Comparison of ENCODE assay signal across 9 cellular contexts in the genomic region with DNA sequence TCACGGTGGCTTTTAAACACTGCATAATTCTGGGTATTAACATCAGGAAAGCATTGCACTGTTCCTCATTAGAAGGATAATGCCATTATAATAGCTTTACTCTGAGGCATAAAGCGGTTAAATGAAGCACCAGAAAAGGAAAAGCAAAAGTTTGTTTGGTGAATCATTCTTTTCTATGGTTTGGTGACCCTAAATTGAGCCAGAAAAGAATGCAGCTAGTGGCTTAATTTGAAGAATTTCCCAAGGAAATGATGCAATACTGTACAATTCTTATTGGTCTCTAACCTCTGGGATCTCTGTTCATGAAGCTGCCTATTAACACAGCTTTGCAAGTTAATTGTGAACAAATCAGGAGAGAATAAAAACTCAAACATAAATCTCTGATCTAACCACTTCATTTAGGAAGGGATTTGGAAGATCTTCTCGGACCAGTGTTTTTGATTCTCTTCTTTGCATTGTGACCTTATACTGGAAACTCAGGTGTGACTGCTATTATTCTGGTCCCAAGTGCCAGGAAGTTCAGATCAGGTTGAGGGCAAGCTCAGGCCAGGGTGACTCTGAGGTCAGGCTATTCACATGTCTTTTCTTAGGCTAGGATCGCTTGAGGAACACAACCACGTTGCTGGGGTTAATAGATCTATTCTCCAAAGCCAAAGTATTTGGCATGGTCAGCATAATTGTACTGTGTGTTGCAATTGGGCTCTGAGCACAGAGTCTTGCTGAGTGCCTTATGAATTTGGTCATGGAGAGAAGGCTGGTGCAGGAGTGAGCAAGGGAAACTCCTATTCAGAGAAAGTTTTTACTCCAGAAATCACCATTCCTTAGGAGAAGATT. TPM values are rescaled to one million over a fixed set of nuclear protein-coding genes. Genes with fewer than 3 reads are reported as not detected.
DNase-seq lines count a peak whose midpoint lies in the region; ATAC-seq and TF ChIP-seq lines count a peak whose summit lies in the region.
"Had no signal": no experiment of that assay in that cellular context is flagged by ENCODE, and none has a peak within 500 bp of the region (broad histone marks: within the 10 kb centered on the region; RNA-seq: fewer than 3 reads in every experiment).

No MANE protein-coding gene starts in this region.

- peak overlapping the region; percentile 92 for H3K27ac Mint-ChIP-seq in MCF 10A (ENCODE audit: low read depth, unreplicated experiment)
- H3K27ac Mint-ChIP-seq: naive B cell had no signal

- H3K4me3 Mint-ChIP-seq in MCF 10A (ENCODE audit: unreplicated experiment), result peak overlapping the region; percentile 24
- H3K4me3 Mint-ChIP-seq: naive B cell had no signal

- no peaks in the 10 kb centered on the region for H3K27me3 Mint-ChIP-seq in MCF 10A (ENCODE audit: insufficient read depth, unreplicated experiment)

- no peaks in the 10 kb centered on the region for H3K27me3 ChIP-seq in lower lobe of right lung (ENCODE audit: low read depth)

- H3K9me3 Mint-ChIP-seq in MCF 10A (ENCODE audit: unreplicated experiment), result no peaks in the 10 kb centered on the region

- H3K36me3 ChIP-seq in lower lobe of right lung, result no peaks in the 10 kb centered on the region

- POLR2A ChIA-PET in MCF 10A (lab: Yijun Ruan, JAX), result interaction anchor here (0.8 to 6.6 kb wide), 18 partner anchors 9 to 157 kb away, joined by 3 to 59 read pairs (median 5); a partner anchor contains a TSS

- H3K4me1 ChIP-seq in lower lobe of right lung, result peaks cover 12% of the 10 kb centered on the region

- H3K4me3 ChIP-seq in lower lobe of right lung, result no peak overlapping the region

- no TSS peak for BruUV-seq in MCF 10A (replicated peaks; lab: Mats Ljungman, UMichigan)

- H3K36me3 Mint-ChIP-seq in MCF 10A (ENCODE audit: insufficient read depth, unreplicated experiment), result no peaks in the 10 kb centered on the region
- H3K36me3 Mint-ChIP-seq: naive B cell had no signal

- intact Hi-C loops in MCF 10A (cut with micrococcal nuclease), result no loop called here
- intact Hi-C loops in lower lobe of right lung (cut with DNase I), result no loop called here

- H3K9me3 ChIP-seq in lower lobe of right lung, result no peaks in the 10 kb centered on the region

- TF ChIP-seq CTCF in AG09319 (IDR thresholded peaks at IDR 0.05; ENCODE audit: low read depth, low read length) (no peak), MCF 10A (IDR thresholded peaks at IDR 0.05; ENCODE audit: unreplicated experiment) (no peak), lower lobe of right lung (IDR thresholded peaks at IDR 0.05) (no peak)

- CTCF ChIA-PET in MCF 10A (lab: Yijun Ruan, JAX), result interaction anchor here (0.6 to 1.1 kb wide), 4 partner anchors 9 to 308 kb away, joined by 3 to 4 read pairs (median 4); no protein-coding TSS in a partner anchor

- DNase-seq in AG09319 (ENCODE audit: extremely low read depth, low read depth) (peak; percentile 79), LHCN-M2 (ENCODE audit: low read depth) (peak; percentile 94), MCF 10A (ENCODE audit: unreplicated experiment) (peak; percentile 85), lower lobe of right lung (no peak), middle frontal gyrus (ENCODE audit: extremely low spot score, low spot score) (no peak), COR-L47 (lab: John Stamatoyannopoulos, UW) (no peak)
- DNase-seq: naive B cell had no signal

- H3K27ac ChIP-seq in lower lobe of right lung, result no peak overlapping the region

- H3K4me1 Mint-ChIP-seq in MCF 10A (ENCODE audit: insufficient read depth, unreplicated experiment), result peaks cover 30% of the 10 kb centered on the region
- H3K4me1 Mint-ChIP-seq: naive B cell had no signal

- ATAC-seq in lower lobe of right lung (peak; percentile 67 to 76), GM21381 (IDR thresholded peaks at IDR 0.05; ENCODE audit: unreplicated experiment) (no peak), HG02938 (IDR thresholded peaks at IDR 0.05; ENCODE audit: unreplicated experiment) (no peak)

RNA-seq across cellular contexts. Expression of a gene that starts 11.3 kb away (rescaled TPM):
- 107 and 110 TPM in 2 replicates for total RNA-seq in LHCN-M2 (2014; rRNA removed)
- 59.4 TPM for polyA plus RNA-seq in LHCN-M2 (2012)
- 121 and 129 TPM in 2 replicates for total RNA-seq in MCF 10A (2022)
- 80.2 TPM for total RNA-seq in lower lobe of right lung

Comparison
In these comparisons a context has a peak if more than half of its experiments do, and no peak if none do; other contexts are left out.
1. DNase-seq: peak in AG09319 (single experiment), LHCN-M2 (single experiment) and MCF 10A (single experiment); none in lower lobe of right lung (single experiment), middle frontal gyrus (single experiment) and COR-L47 (single experiment).
2. ATAC-seq: peak in lower lobe of right lung (2 of 2); none in GM21381 (single experiment) and HG02938 (single experiment).